In the genomic region with DNA sequence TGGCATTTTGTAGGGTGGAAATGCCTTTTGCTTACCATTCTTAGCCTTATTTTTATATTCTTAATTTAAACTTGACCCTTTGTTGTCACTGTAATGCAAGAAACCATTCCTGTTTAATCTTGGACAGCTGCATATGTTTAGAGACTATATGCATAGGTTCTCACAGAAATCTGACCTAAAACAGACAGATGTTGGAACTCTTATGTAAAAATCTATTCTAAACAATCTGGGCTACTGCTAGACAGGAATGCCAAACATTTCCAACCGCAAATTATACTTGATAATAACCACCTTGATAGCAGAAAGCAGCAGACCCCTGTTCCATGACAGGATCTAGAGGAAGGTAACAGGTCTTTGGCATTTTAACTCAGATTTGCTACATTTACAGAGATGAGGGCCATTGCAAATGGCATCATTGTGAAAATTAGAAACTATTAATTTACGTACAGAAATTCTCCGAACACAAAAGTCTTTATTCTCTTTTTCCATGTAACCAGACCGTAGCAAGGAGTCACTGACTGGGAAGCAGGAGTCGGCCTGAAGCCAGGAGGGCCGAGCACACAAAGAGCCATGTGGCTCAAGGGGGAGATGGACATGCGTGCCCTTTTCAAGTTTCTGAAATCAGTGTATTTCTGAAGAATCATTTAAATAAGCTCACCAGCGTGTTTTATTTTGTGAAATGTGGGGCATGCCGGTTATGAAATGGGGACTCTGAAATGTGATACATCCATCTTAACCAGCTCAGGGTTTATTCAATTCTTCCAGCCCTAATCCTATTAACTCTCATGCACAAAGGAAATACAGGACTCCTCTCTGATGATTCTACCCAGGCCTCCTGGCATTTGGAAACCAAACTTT, we compare ENCODE assay signal across 9 cellular contexts.
DNase-seq lines count a peak whose midpoint lies in the region; ATAC-seq, FAIRE-seq and TF ChIP-seq lines count a peak whose summit lies in the region.
"Had no signal": no experiment of that assay in that cellular context is flagged by ENCODE, and none has a peak within 500 bp of the region (broad histone marks: within the 10 kb centered on the region; RNA-seq: fewer than 3 reads in every experiment).

No MANE protein-coding gene starts in this region.

- no peak for ATAC-seq in A549
- no peak for ATAC-seq in naive thymus-derived CD8-positive, alpha-beta T cell

- TF ChIP-seq EP300 in A549 (IDR thresholded peaks at IDR 0.05), result no peak

- TF ChIP-seq CTCF in A549 (IDR thresholded peaks at IDR 0.05) (no peak), nephron progenitor cell (IDR thresholded peaks at IDR 0.05) (no peak)

- no peaks in the 10 kb centered on the region for H3K36me3 Mint-ChIP-seq in nephron progenitor cell (ENCODE audit: low read depth)
- peaks cover 0 to under 1% (median 0%) of the 10 kb centered on the region in 3 donors for H3K36me3 Mint-ChIP-seq in naive thymus-derived CD8-positive, alpha-beta T cell

- H3K27me3 Mint-ChIP-seq in nephron progenitor cell (ENCODE audit: low read depth, poor library complexity), result peaks cover 2% of the 10 kb centered on the region
- peaks cover 0 to 3% (median 0%) of the 10 kb centered on the region in 5 donors for H3K27me3 Mint-ChIP-seq in naive thymus-derived CD8-positive, alpha-beta T cell

- peak in 1 of 2 experiments; percentile 62 for DNase-seq in A549 (ENCODE audit: low read depth in 1 of 2, low spot score in 1 of 2)
- peak; percentile 80 for DNase-seq in NCI-H524 treated with DMSO at 0.1 percent for 48 hours (lab: John Stamatoyannopoulos, UW)
- peak; percentile 33 for DNase-seq in epidermal melanocyte (ENCODE audit: insufficient read length, low spot score)
- no peak for DNase-seq in nephron progenitor cell
- DNase-seq in naive thymus-derived CD8-positive, alpha-beta T cell, result no peak
- DNase-seq in central memory CD4-positive, alpha-beta T cell, result no peak
- DNase-seq in NCI-H2081 treated with DMSO at 0.1 percent for 48 hours (lab: John Stamatoyannopoulos, UW), result no peak
- no peak for DNase-seq in DMS114 treated with DMSO at 0.1 percent for 48 hours (lab: John Stamatoyannopoulos, UW; ENCODE audit: unreplicated experiment)
- DNase-seq: activated CD4-positive, alpha-beta T cell treated with anti-CD3 and anti-CD28 coated beads, Interleukin-2, amount 10 ng/mL, durations not matched to agents 7 days and 5 days had no signal

- H3K9me3 Mint-ChIP-seq in nephron progenitor cell, result no peaks in the 10 kb centered on the region
- peaks cover 0 to under 1% (median 0%) of the 10 kb centered on the region in 9 donors for H3K9me3 Mint-ChIP-seq in naive thymus-derived CD8-positive, alpha-beta T cell

- no peak for TF ChIP-seq POLR2A in A549 (IDR thresholded peaks at IDR 0.05; ENCODE audit: low read length)

- peak overlapping the region; percentile 62 for H3K27ac Mint-ChIP-seq in nephron progenitor cell
- H3K27ac Mint-ChIP-seq in naive thymus-derived CD8-positive, alpha-beta T cell, result peak overlapping the region in 1 of 10 donors; percentile 66
- H3K27ac Mint-ChIP-seq: activated CD4-positive, alpha-beta T cell treated with anti-CD3 and anti-CD28 coated beads, Interleukin-2, amount 10 ng/mL, durations not matched to agents 7 days and 5 days had no signal

- peaks cover 91% of the 10 kb centered on the region for H3K4me1 Mint-ChIP-seq in nephron progenitor cell
- H3K4me1 Mint-ChIP-seq in naive thymus-derived CD8-positive, alpha-beta T cell, result peaks cover 22 to 48% (median 43%) of the 10 kb centered on the region in 4 donors

- no peak for FAIRE-seq in A549 (lab: Jason Lieb, UNC)

- 0 out of 5 replicates have a peak, but pooled peaks of 1 of the 2 experiments have one; percentile 2 for TF ChIP-seq RAD21 in A549 (conservative IDR thresholded peaks at IDR 0.05 in 1 of 2, IDR thresholded peaks at IDR 0.05 in 1 of 2)

- H3K4me2 ChIP-seq in A549, result peak overlapping the region; percentile 64

- peak overlapping the region; percentile 92 to 97 for H3K27ac ChIP-seq in A549

- H3K9me3 ChIP-seq in A549, result no peaks in the 10 kb centered on the region

- H3K4me1 ChIP-seq in A549, result peaks cover 88% of the 10 kb centered on the region

- 19% methylated on average over 9 of the region's 9 CpGs for WGBS in A549 (ENCODE audit: missing lambda C conversion rate)

- CTCF ChIA-PET in A549 (lab: Yijun Ruan, JAX), result interaction anchor here (1.1 to 3.5 kb wide), 10 partner anchors 9 to 85 kb away, joined by 3 to 33 read pairs (median 4); no protein-coding TSS in a partner anchor

- POLR2A ChIA-PET in A549 (lab: Yijun Ruan, JAX), result interaction anchor here (0.9 to 4.0 kb wide), 9 partner anchors 34 to 182 kb away, joined by 3 to 36 read pairs (median 20); no protein-coding TSS in a partner anchor
- POLR2A ChIA-PET in naive thymus-derived CD8-positive, alpha-beta T cell (lab: Charles Lee), result no interaction called here

- H3K4me3 Mint-ChIP-seq in nephron progenitor cell, result no peak overlapping the region
- no peak overlapping the region for H3K4me3 Mint-ChIP-seq in naive thymus-derived CD8-positive, alpha-beta T cell
- H3K4me3 Mint-ChIP-seq: activated CD4-positive, alpha-beta T cell treated with anti-CD3 and anti-CD28 coated beads, Interleukin-2, amount 10 ng/mL, durations not matched to agents 7 days and 5 days had no signal

- H3K4me3 ChIP-seq in A549, result no peak overlapping the region

TF ChIP-seq in A549, 52 proteins besides CTCF, POLR2A, EP300 and RAD21 (continues in another document):
- TF ChIP-seq HOXB5 (CRISPR knock-in tag; IDR thresholded peaks at IDR 0.05) (peak; percentile 92), NFE2L2 (conservative IDR thresholded peaks at IDR 0.05; ENCODE audit: low read length) (no peak), POLR2AphosphoS2 (conservative IDR thresholded peaks at IDR 0.05; ENCODE audit: low read length) (no peak), CHD4 (IDR thresholded peaks at IDR 0.05; ENCODE audit: borderline replicate concordance) (no peak), SREBF2 (IDR thresholded peaks at IDR 0.05) (no peak), JUN (IDR thresholded peaks at IDR 0.05) (no peak), NR3C1 (IDR thresholded peaks at IDR 0.05) (no peak), FOXS1 (CRISPR knock-in tag; IDR thresholded peaks at IDR 0.05) (peak; percentile 24; the same call in 1 of the 2 replicates), CHD2 (IDR thresholded peaks at IDR 0.05; ENCODE audit: low read length, partially characterized antibody) (no peak), FOSB (CRISPR knock-in tag; IDR thresholded peaks at IDR 0.05) (no peak), CBX8 (IDR thresholded peaks at IDR 0.05) (no peak), MAZ (IDR thresholded peaks at IDR 0.05; ENCODE audit: borderline replicate concordance, low read depth, low read length) (no peak), TP53 (CRISPR knock-in tag; IDR thresholded peaks at IDR 0.05) (no peak), MYC (IDR thresholded peaks at IDR 0.05; ENCODE audit: borderline replicate concordance, low read length) (no peak), ZC3H11A (IDR thresholded peaks at IDR 0.05) (no peak), HOXA7 (CRISPR knock-in tag; IDR thresholded peaks at IDR 0.05) (0 out of 2 replicates have a peak, but pooled peaks have one; percentile 31), MAFK (IDR thresholded peaks at IDR 0.05; ENCODE audit: partially characterized antibody) (no peak), HOXB13 (CRISPR knock-in tag; IDR thresholded peaks at IDR 0.05; ENCODE audit: low read depth) (peak; percentile 91), JUNB (IDR thresholded peaks at IDR 0.05) (no peak), ZFP36 (IDR thresholded peaks at IDR 0.05; ENCODE audit: borderline replicate concordance, partially characterized antibody) (no peak), KDM5A (IDR thresholded peaks at IDR 0.05) (no peak), ZNF302 (CRISPR knock-in tag; IDR thresholded peaks at IDR 0.05) (peak; percentile 50)
- TF ChIP-seq, protein P1, sequence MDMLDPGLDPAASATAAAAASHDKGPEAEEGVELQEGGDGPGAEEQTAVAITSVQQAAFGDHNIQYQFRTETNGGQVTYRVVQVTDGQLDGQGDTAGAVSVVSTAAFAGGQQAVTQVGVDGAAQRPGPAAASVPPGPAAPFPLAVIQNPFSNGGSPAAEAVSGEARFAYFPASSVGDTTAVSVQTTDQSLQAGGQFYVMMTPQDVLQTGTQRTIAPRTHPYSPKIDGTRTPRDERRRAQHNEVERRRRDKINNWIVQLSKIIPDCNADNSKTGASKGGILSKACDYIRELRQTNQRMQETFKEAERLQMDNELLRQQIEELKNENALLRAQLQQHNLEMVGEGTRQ (IDR thresholded peaks at IDR 0.05), result no peak
- TF ChIP-seq, protein P2, sequence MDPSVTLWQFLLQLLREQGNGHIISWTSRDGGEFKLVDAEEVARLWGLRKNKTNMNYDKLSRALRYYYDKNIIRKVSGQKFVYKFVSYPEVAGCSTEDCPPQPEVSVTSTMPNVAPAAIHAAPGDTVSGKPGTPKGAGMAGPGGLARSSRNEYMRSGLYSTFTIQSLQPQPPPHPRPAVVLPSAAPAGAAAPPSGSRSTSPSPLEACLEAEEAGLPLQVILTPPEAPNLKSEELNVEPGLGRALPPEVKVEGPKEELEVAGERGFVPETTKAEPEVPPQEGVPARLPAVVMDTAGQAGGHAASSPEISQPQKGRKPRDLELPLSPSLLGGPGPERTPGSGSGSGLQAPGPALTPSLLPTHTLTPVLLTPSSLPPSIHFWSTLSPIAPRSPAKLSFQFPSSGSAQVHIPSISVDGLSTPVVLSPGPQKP (IDR thresholded peaks at IDR 0.05; ENCODE audit: low read depth, low read length), result no peak
- TF ChIP-seq, protein P3, sequence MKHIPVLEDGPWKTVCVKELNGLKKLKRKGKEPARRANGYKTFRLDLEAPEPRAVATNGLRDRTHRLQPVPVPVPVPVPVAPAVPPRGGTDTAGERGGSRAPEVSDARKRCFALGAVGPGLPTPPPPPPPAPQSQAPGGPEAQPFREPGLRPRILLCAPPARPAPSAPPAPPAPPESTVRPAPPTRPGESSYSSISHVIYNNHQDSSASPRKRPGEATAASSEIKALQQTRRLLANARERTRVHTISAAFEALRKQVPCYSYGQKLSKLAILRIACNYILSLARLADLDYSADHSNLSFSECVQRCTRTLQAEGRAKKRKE (CRISPR knock-in tag; IDR thresholded peaks at IDR 0.05; ENCODE audit: low read depth), result peak; percentile 86
- TF ChIP-seq, protein P4, sequence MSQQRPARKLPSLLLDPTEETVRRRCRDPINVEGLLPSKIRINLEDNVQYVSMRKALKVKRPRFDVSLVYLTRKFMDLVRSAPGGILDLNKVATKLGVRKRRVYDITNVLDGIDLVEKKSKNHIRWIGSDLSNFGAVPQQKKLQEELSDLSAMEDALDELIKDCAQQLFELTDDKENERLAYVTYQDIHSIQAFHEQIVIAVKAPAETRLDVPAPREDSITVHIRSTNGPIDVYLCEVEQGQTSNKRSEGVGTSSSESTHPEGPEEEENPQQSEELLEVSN (IDR thresholded peaks at IDR 0.05; ENCODE audit: borderline replicate concordance, low read depth), result no peak

Comparison
In these comparisons a context has a peak if more than half of its experiments do, and no peak if none do; other contexts are left out.
1. DNase-seq: peak in NCI-H524 treated with DMSO at 0.1 percent for 48 hours (single experiment) and epidermal melanocyte (single experiment); none in nephron progenitor cell (single experiment), naive thymus-derived CD8-positive, alpha-beta T cell (0 of 10), central memory CD4-positive, alpha-beta T cell (single experiment), NCI-H2081 treated with DMSO at 0.1 percent for 48 hours (single experiment) and DMS114 treated with DMSO at 0.1 percent for 48 hours (single experiment).